In genomic region chr19:13057147-13057572, GRCh38 we compare ENCODE assay signal across 10 cellular contexts. TPM values are rescaled to one million over a fixed set of nuclear protein-coding genes. Genes with fewer than 3 reads are reported as not detected.
DNase-seq lines count a peak whose midpoint lies in the region; ATAC-seq and TF ChIP-seq lines count a peak whose summit lies in the region.
"Had no signal": no experiment of that assay in that cellular context is flagged by ENCODE, and none has a peak within 500 bp of the region (broad histone marks: within the 10 kb centered on the region; RNA-seq: fewer than 3 reads in every experiment).

No MANE protein-coding gene starts in this region.

- no peaks in the 10 kb centered on the region for H3K9me3 Mint-ChIP-seq in stimulated activated naive CD8-positive, alpha-beta T cell treated with anti-CD3 and anti-CD28 coated beads, Interleukin-15, amount 100 ng/mL, for 72 hours
- peaks cover 0 to 4% (median 0%) of the 10 kb centered on the region in 7 donors for H3K9me3 Mint-ChIP-seq in CD14-positive monocyte

- H3K27ac Mint-ChIP-seq in stimulated activated naive CD8-positive, alpha-beta T cell treated with anti-CD3 and anti-CD28 coated beads, Interleukin-15, amount 100 ng/mL, for 72 hours: no peak overlapping the region
- no peak overlapping the region for H3K27ac Mint-ChIP-seq in CD14-positive monocyte

- TF ChIP-seq CTCF in dorsolateral prefrontal cortex (IDR thresholded peaks at IDR 0.05 in 54 of 56, conservative IDR thresholded peaks at IDR 0.05 in 2 of 56; ENCODE audit: low read depth in 1 of 56, partially characterized antibody in 56 of 56): no peak
- no peak for TF ChIP-seq CTCF in sigmoid colon (IDR thresholded peaks at IDR 0.05)
- no peak for TF ChIP-seq CTCF in CD14-positive monocyte (IDR thresholded peaks at IDR 0.05)

- peaks cover 0 to 100% (median 100%) of the 10 kb centered on the region in 4 donors for H3K4me1 ChIP-seq in sigmoid colon

- no peak for TF ChIP-seq POLR2A in sigmoid colon (IDR thresholded peaks at IDR 0.05)

- peaks cover 29% of the 10 kb centered on the region for H3K27me3 Mint-ChIP-seq in stimulated activated naive CD8-positive, alpha-beta T cell treated with anti-CD3 and anti-CD28 coated beads, Interleukin-15, amount 100 ng/mL, for 72 hours
- peaks cover 21 to 32% (median 27%) of the 10 kb centered on the region in 3 donors for H3K27me3 Mint-ChIP-seq in CD14-positive monocyte (ENCODE audit: low read depth in 3 of 3)

- no peaks in the 10 kb centered on the region for H3K9me3 ChIP-seq in sigmoid colon

- no peaks in the 10 kb centered on the region for H3K36me3 Mint-ChIP-seq in CD14-positive monocyte

- H3K27me3 ChIP-seq in dorsolateral prefrontal cortex: no peaks in the 10 kb centered on the region
- no peaks in the 10 kb centered on the region for H3K27me3 ChIP-seq in sigmoid colon
- H3K27me3 ChIP-seq: foreskin keratinocyte had no signal

- no peaks in the 10 kb centered on the region for H3K36me3 ChIP-seq in sigmoid colon

- no peak for TF ChIP-seq EP300 in sigmoid colon (IDR thresholded peaks at IDR 0.05)

- H3K4me1 Mint-ChIP-seq in stimulated activated naive CD8-positive, alpha-beta T cell treated with anti-CD3 and anti-CD28 coated beads, Interleukin-15, amount 100 ng/mL, for 72 hours: peaks cover 12% of the 10 kb centered on the region
- H3K4me1 Mint-ChIP-seq in CD14-positive monocyte: peaks cover 14% of the 10 kb centered on the region

- intact Hi-C loops in dorsolateral prefrontal cortex (cut with DNase I): no loop called here
- intact Hi-C loops in sigmoid colon (cut with DNase I): no loop called here
- intact Hi-C loops in CD14-positive monocyte (cut with micrococcal nuclease): no loop called here

- DNase-seq in DMS79 (lab: John Stamatoyannopoulos, UW): peak; percentile 34
- peak; percentile 73 for DNase-seq in NCI-H1436 treated with DMSO at 0.1 percent for 48 hours (lab: John Stamatoyannopoulos, UW)
- no peak for DNase-seq in dorsolateral prefrontal cortex
- no peak for DNase-seq in sigmoid colon
- DNase-seq in stimulated activated naive CD8-positive, alpha-beta T cell treated with anti-CD3 and anti-CD28 coated beads, Interleukin-15, amount 100 ng/mL, for 72 hours: no peak
- no peak for DNase-seq in inferior parietal cortex (ENCODE audit: extremely low spot score)
- no peak for DNase-seq in AG08396 (ENCODE audit: low spot score)
- DNase-seq in CD14-positive monocyte (ENCODE audit: low spot score): no peak
- DNase-seq: foreskin keratinocyte, SW 1271 had no signal

- no peak for ATAC-seq in stimulated activated naive CD8-positive, alpha-beta T cell treated with anti-CD3 and anti-CD28 coated beads, Interleukin-15, amount 100 ng/mL, for 72 hours
- ATAC-seq: foreskin keratinocyte had no signal

- H3K4me3 ChIP-seq in dorsolateral prefrontal cortex: peak overlapping the region in 6 of 59 donors; percentile 13 to 40 (median 18)
- no peak overlapping the region for H3K4me3 ChIP-seq in sigmoid colon

- peak overlapping the region; percentile 61 to 100 (median 97) for H3K27ac ChIP-seq in dorsolateral prefrontal cortex
- peak overlapping the region; percentile 95 to 99 (median 97) for H3K27ac ChIP-seq in sigmoid colon
- H3K27ac ChIP-seq: foreskin keratinocyte had no signal

- H3K4me3 Mint-ChIP-seq in stimulated activated naive CD8-positive, alpha-beta T cell treated with anti-CD3 and anti-CD28 coated beads, Interleukin-15, amount 100 ng/mL, for 72 hours: no peak overlapping the region
- no peak overlapping the region for H3K4me3 Mint-ChIP-seq in CD14-positive monocyte

- 29 to 57% methylated on average over 15 of the region's 15 CpGs for WGBS in sigmoid colon, 2 donors

RNA-seq across cellular contexts. Expression of gene LYL1, which starts 45.5 kb away (rescaled TPM):
- total RNA-seq in dorsolateral prefrontal cortex: 10 to 100 TPM in 2 of 120 experiments, 1 to 10 TPM in 118; 1.0 to 11.8 (median 4.5) TPM
- total RNA-seq in sigmoid colon: 10 to 100 TPM; 13.0 to 17.8 (median 15.2) TPM
- 10 to 100 TPM in 1 of 3 donors, 1 to 10 TPM in 2; 3.0 to 18.4 (median 3.7) TPM for polyA plus RNA-seq in sigmoid colon
- polyA plus RNA-seq in CD14-positive monocyte: 10 to 100 TPM; 35.7 to 37.1 TPM

RNA-seq across cellular contexts. Expression of gene TRMT1, which starts 59.4 kb away (rescaled TPM):
- 10 to 100 TPM; 30.6 to 70.9 (median 40.8) TPM for total RNA-seq in dorsolateral prefrontal cortex
- 10 to 100 TPM; 17.4 to 25.8 (median 21.9) TPM for total RNA-seq in sigmoid colon
- polyA plus RNA-seq in sigmoid colon: 10 to 100 TPM in 2 of 3 donors, 1 to 10 TPM in 1; 6.7 to 48.6 (median 10.2) TPM
- polyA plus RNA-seq in CD14-positive monocyte: 10 to 100 TPM; 14.5 TPM

Comparison
In these comparisons a context has a peak if more than half of its experiments do, and no peak if none do; other contexts are left out.
1. DNase-seq: peak in DMS79 (single experiment) and NCI-H1436 treated with DMSO at 0.1 percent for 48 hours (single experiment); none in dorsolateral prefrontal cortex (0 of 10), sigmoid colon (single experiment), stimulated activated naive CD8-positive, alpha-beta T cell treated with anti-CD3 and anti-CD28 coated beads, Interleukin-15, amount 100 ng/mL, for 72 hours (0 of 2), inferior parietal cortex (single experiment), AG08396 (single experiment) and CD14-positive monocyte (single experiment).